Comparison of ENCODE assay signal across 19 cellular contexts in genomic region chr5:167754501-167754941, GRCh38.
DNase-seq lines count a peak whose midpoint lies in the region; FAIRE-seq and TF ChIP-seq lines count a peak whose summit lies in the region.
"Had no signal": no experiment of that assay in that cellular context is flagged by ENCODE, and none has a peak within 500 bp of the region (broad histone marks: within the 10 kb centered on the region; RNA-seq: fewer than 3 reads in every experiment).

No MANE protein-coding gene starts in this region.

- H3K9ac ChIP-seq in kidney (ENCODE audit: low read length in 2 of 2): no peak overlapping the region

- TF ChIP-seq POLR2A in sigmoid colon (IDR thresholded peaks at IDR 0.05): no peak

- 51 to 80% methylated on average over 5 of the region's 5 CpGs for WGBS in sigmoid colon, 2 donors

- TF ChIP-seq EP300 in sigmoid colon (IDR thresholded peaks at IDR 0.05): no peak

- POLR2A ChIA-PET in AG04449 (lab: Yijun Ruan, JAX): interaction anchor here (0.6 to 0.8 kb wide), 2 partner anchors 10 to 13 kb away, joined by 3 to 4 read pairs; no protein-coding TSS in a partner anchor

- H3K27ac ChIP-seq in kidney (ENCODE audit: low read depth in 2 of 2, low read length in 2 of 2): no peak overlapping the region
- no peak overlapping the region for H3K27ac ChIP-seq in sigmoid colon
- H3K27ac ChIP-seq: right lobe of liver, uterus had no signal

- H3K27me3 ChIP-seq in sigmoid colon: no peaks in the 10 kb centered on the region
- H3K27me3 ChIP-seq: right lobe of liver, uterus had no signal

- no peak for FAIRE-seq in kidney (lab: Jason Lieb, UNC)
- FAIRE-seq: endometrium, K562 had no signal

- in situ Hi-C loops in astrocyte of the spinal cord (cut with HindIII; ENCODE audit: low sequenced_read_pairs): no loop called here

- H3K36me3 ChIP-seq in kidney (ENCODE audit: control insufficient read depth in 1 of 2, insufficient read depth in 2 of 2, low read length in 2 of 2): no peaks in the 10 kb centered on the region
- no peaks in the 10 kb centered on the region for H3K36me3 ChIP-seq in sigmoid colon
- H3K36me3 ChIP-seq: right lobe of liver, uterus had no signal

- CTCF ChIA-PET in AG04449 (lab: Yijun Ruan, JAX): interaction anchor here (1.9 kb wide), 1 partner anchor 10 kb away, joined by 4 read pairs; no protein-coding TSS in a partner anchor

- DNase-seq in AG04449 (ENCODE audit: low read depth, low spot score) (peak; percentile 56), HFF-Myc (ENCODE audit: extremely low read depth, low read depth) (peak; percentile 10), astrocyte of the spinal cord (ENCODE audit: low read depth, low spot score) (peak; percentile 60), kidney glomerular epithelial cell (lab: John Stamatoyannopoulos, UW) (peak; percentile 85), kidney (no peak), sigmoid colon (no peak), NCI-H1436 treated with DMSO at 0.1 percent for 48 hours (lab: John Stamatoyannopoulos, UW) (no peak)
- DNase-seq in activated CD8-positive, alpha-beta memory T cell treated with anti-CD3 and anti-CD28 coated beads, Interleukin-2, amount 50 U/mL, for 4 hours: no peak
- DNase-seq: activated naive CD4-positive, alpha-beta T cell treated with anti-CD3 and anti-CD28 coated beads, Interleukin-2, amount 10 ng/mL, durations not matched to agents 7 days and 5 days; HCEC 1CT; left ventricle myocardium superior; naive thymus-derived CD4-positive, alpha-beta T cell; NCI-H510A treated with DMSO at 0.1 percent for 48 hours; right lobe of liver; stimulated activated naive B cell treated with anti-CD40 and anti-IgM and Interleukin-4, amounts not matched to agents 10 μg/mL and 1 μg/mL and 100 μg/mL, for 72 hours; T-cell; uterus had no signal

- no peak for TF ChIP-seq CTCF in AG04449 (IDR thresholded peaks at IDR 0.05; ENCODE audit: insufficient read depth, low read length, missing control alignments)
- TF ChIP-seq CTCF in HFF-Myc (IDR thresholded peaks at IDR 0.05; ENCODE audit: low read depth, low read length, missing control alignments): no peak
- no peak for TF ChIP-seq CTCF in astrocyte of the spinal cord (IDR thresholded peaks at IDR 0.05; ENCODE audit: low read depth, low read length)
- TF ChIP-seq CTCF in kidney (IDR thresholded peaks at IDR 0.05; ENCODE audit: borderline replicate concordance, extremely low read depth, insufficient read depth): no peak
- TF ChIP-seq CTCF in sigmoid colon (IDR thresholded peaks at IDR 0.05): no peak

- H3K4me3 ChIP-seq in AG04449 (ENCODE audit: low read depth, low read length): peak overlapping the region; percentile 74
- H3K4me3 ChIP-seq in HFF-Myc (replicated peaks; ENCODE audit: low read depth, low read length): no peak overlapping the region
- H3K4me3 ChIP-seq in astrocyte of the spinal cord (ENCODE audit: low read depth, low read length): peak overlapping the region; percentile 18
- no peak overlapping the region for H3K4me3 ChIP-seq in kidney (ENCODE audit: low read length in 2 of 2)
- H3K4me3 ChIP-seq in sigmoid colon: no peak overlapping the region
- H3K4me3 ChIP-seq: K562, right lobe of liver, uterus had no signal

- intact Hi-C loops in kidney (cut with DNase I) (no loop called here), sigmoid colon (cut with DNase I) (no loop called here)

- H3K9me3 ChIP-seq in kidney (ENCODE audit: control insufficient read depth in 1 of 2, low read length in 2 of 2): no peaks in the 10 kb centered on the region
- H3K9me3 ChIP-seq in sigmoid colon: no peaks in the 10 kb centered on the region
- H3K9me3 ChIP-seq: right lobe of liver, uterus had no signal

- no peaks in the 10 kb centered on the region for H3K4me1 ChIP-seq in kidney (ENCODE audit: control insufficient read depth in 1 of 2, insufficient read depth in 1 of 2, low read depth in 1 of 2, low read length in 2 of 2)
- no peaks in the 10 kb centered on the region for H3K4me1 ChIP-seq in sigmoid colon
- H3K4me1 ChIP-seq: right lobe of liver, uterus had no signal

Comparison
In these comparisons a context has a peak if more than half of its experiments do, and no peak if none do; other contexts are left out.
1. DNase-seq: peak in AG04449 (single experiment), HFF-Myc (single experiment), astrocyte of the spinal cord (single experiment) and kidney glomerular epithelial cell (single experiment); none in kidney (single experiment), sigmoid colon (single experiment), NCI-H1436 treated with DMSO at 0.1 percent for 48 hours (single experiment) and activated CD8-positive, alpha-beta memory T cell treated with anti-CD3 and anti-CD28 coated beads, Interleukin-2, amount 50 U/mL, for 4 hours (single experiment).
2. H3K4me3 ChIP-seq: peak in AG04449 (single experiment) and astrocyte of the spinal cord (single experiment); none in HFF-Myc (single experiment), kidney (0 of 2) and sigmoid colon (0 of 4).